Comparison of ENCODE assay signal across 14 cellular contexts in genomic region chr14:34710006-34710405, GRCh38. TPM values are rescaled to one million over a fixed set of nuclear protein-coding genes. Genes with fewer than 3 reads are reported as not detected.
DNase-seq lines count a peak whose midpoint lies in the region; ATAC-seq, FAIRE-seq and TF ChIP-seq lines count a peak whose summit lies in the region.
"Had no signal": no experiment of that assay in that cellular context is flagged by ENCODE, and none has a peak within 500 bp of the region (broad histone marks: within the 10 kb centered on the region; RNA-seq: fewer than 3 reads in every experiment).

No MANE protein-coding gene starts in this region.

- H3K9me3 ChIP-seq in A549, result no peaks in the 10 kb centered on the region
- H3K9me3 ChIP-seq in pancreas, result no peaks in the 10 kb centered on the region
- no peaks in the 10 kb centered on the region for H3K9me3 ChIP-seq in upper lobe of right lung
- H3K9me3 ChIP-seq: MG63, thyroid gland had no signal

- TF ChIP-seq CTCF in A549 (IDR thresholded peaks at IDR 0.05) (no peak), HFFc6 (IDR thresholded peaks at IDR 0.05) (no peak), coronary artery (IDR thresholded peaks at IDR 0.05) (no peak), pancreas (IDR thresholded peaks at IDR 0.05) (no peak), RWPE1 (conservative IDR thresholded peaks at IDR 0.05; ENCODE audit: low read depth) (no peak), upper lobe of right lung (IDR thresholded peaks at IDR 0.05) (no peak)

- CTCF ChIA-PET in A549 (lab: Yijun Ruan, JAX), result interaction anchor here (0.6 to 3.1 kb wide), 3 partner anchors 12 to 37 kb away, joined by 3 to 25 read pairs (median 6); no protein-coding TSS in a partner anchor
- CTCF ChIA-PET in RWPE1 (lab: Yijun Ruan, JAX), result interaction anchor here (0.6 to 0.7 kb wide), 2 partner anchors 119 to 519 kb away, joined by 3 read pairs; no protein-coding TSS in a partner anchor

- peak overlapping the region; percentile 55 for H3K27ac Mint-ChIP-seq in HFFc6
- H3K27ac Mint-ChIP-seq: activated naive CD4-positive, alpha-beta T cell treated with anti-CD3 and anti-CD28 coated beads, Interleukin-2, amount 50 U/mL, for 24 hours; B cell had no signal

- peak overlapping the region; percentile 72; the same call in 2 of the 3 replicates for H3K4me2 ChIP-seq in A549

- H3K4me3 ChIP-seq in A549, result no peak overlapping the region
- peak overlapping the region; percentile 1 for H3K4me3 ChIP-seq in coronary artery
- no peak overlapping the region for H3K4me3 ChIP-seq in pancreas
- no peak overlapping the region for H3K4me3 ChIP-seq in upper lobe of right lung
- H3K4me3 ChIP-seq: lung, MG63, thyroid gland had no signal

- 97% methylated on average over 1 of the region's 1 CpG for WGBS in A549 (ENCODE audit: missing lambda C conversion rate)
- WGBS in pancreas, 2 donors, result 15% methylated on average over 1 of the region's 1 CpG

- peaks cover 26% of the 10 kb centered on the region for H3K36me3 Mint-ChIP-seq in HFFc6 (ENCODE audit: low read depth)
- H3K36me3 Mint-ChIP-seq: activated naive CD4-positive, alpha-beta T cell treated with anti-CD3 and anti-CD28 coated beads, Interleukin-2, amount 50 U/mL, for 24 hours had no signal

- H3K4me1 ChIP-seq in A549 (peaks cover 54% of the 10 kb centered on the region), pancreas (peaks cover 10 to 23% (median 18%) of the 10 kb centered on the region in 3 donors), upper lobe of right lung (peaks cover 10% of the 10 kb centered on the region)

- no peak for TF ChIP-seq EP300 in A549 (IDR thresholded peaks at IDR 0.05)

- H3K27me3 ChIP-seq in pancreas, result no peaks in the 10 kb centered on the region
- H3K27me3 ChIP-seq in upper lobe of right lung, result no peaks in the 10 kb centered on the region
- H3K27me3 ChIP-seq: MG63, thyroid gland had no signal

- no peak overlapping the region for H3K27ac ChIP-seq in A549
- H3K27ac ChIP-seq in coronary artery, result peak overlapping the region; percentile 65
- H3K27ac ChIP-seq in pancreas, result peak overlapping the region in 2 of 4 donors; percentile 39 to 43
- H3K27ac ChIP-seq in RWPE1, result no peak overlapping the region
- H3K27ac ChIP-seq in upper lobe of right lung, result no peak overlapping the region
- H3K27ac ChIP-seq: thyroid gland had no signal

- TF ChIP-seq RAD21 in A549 (conservative IDR thresholded peaks at IDR 0.05 in 1 of 2, IDR thresholded peaks at IDR 0.05 in 1 of 2), result no peak

- intact Hi-C loops in pancreas (cut with DNase I), result no loop called here
- intact Hi-C loops in upper lobe of right lung (cut with DNase I), result no loop called here

- DNase-seq in A549 (ENCODE audit: low read depth in 1 of 2, low spot score in 1 of 2) (no peak), HFFc6 (no peak), coronary artery (ENCODE audit: low spot score) (no peak), pancreas (no peak), RWPE1 (ENCODE audit: low spot score) (no peak), upper lobe of right lung (no peak), frontal cortex (ENCODE audit: low spot score in 2 of 2) (no peak)
- DNase-seq: MG63, nucleus accumbens, thyroid gland had no signal

- peaks cover 56% of the 10 kb centered on the region for H3K4me1 Mint-ChIP-seq in HFFc6 (ENCODE audit: low read depth)

- H3K27me3 Mint-ChIP-seq in HFFc6 (ENCODE audit: insufficient read depth), result no peaks in the 10 kb centered on the region
- H3K27me3 Mint-ChIP-seq: activated naive CD4-positive, alpha-beta T cell treated with anti-CD3 and anti-CD28 coated beads, Interleukin-2, amount 50 U/mL, for 24 hours; B cell had no signal

- peak overlapping the region; percentile 91; the same call in 1 of the 2 replicates for H3K4me3 Mint-ChIP-seq in HFFc6
- H3K4me3 Mint-ChIP-seq: activated naive CD4-positive, alpha-beta T cell treated with anti-CD3 and anti-CD28 coated beads, Interleukin-2, amount 50 U/mL, for 24 hours; B cell had no signal

- no peaks in the 10 kb centered on the region for H3K9me3 Mint-ChIP-seq in HFFc6
- H3K9me3 Mint-ChIP-seq: activated naive CD4-positive, alpha-beta T cell treated with anti-CD3 and anti-CD28 coated beads, Interleukin-2, amount 50 U/mL, for 24 hours had no signal

- no peak for FAIRE-seq in A549 (lab: Jason Lieb, UNC)
- peak; percentile 34 for FAIRE-seq in pancreas (lab: Jason Lieb, UNC)
- FAIRE-seq in frontal cortex (lab: Jason Lieb, UNC), result no peak

- ATAC-seq in A549, result no peak
- no peak for ATAC-seq in pancreas
- no peak for ATAC-seq in GM21367 (IDR thresholded peaks at IDR 0.05; ENCODE audit: unreplicated experiment)
- ATAC-seq in upper lobe of right lung, result no peak

- POLR2A ChIA-PET in A549 (lab: Yijun Ruan, JAX), result interaction anchor here (0.6 to 3.0 kb wide), 4 partner anchors 9 to 28 kb away, joined by 3 to 10 read pairs (median 6); no protein-coding TSS in a partner anchor
- POLR2A ChIA-PET in RWPE1 (lab: Yijun Ruan, JAX; ENCODE audit: low non-redundant PET), result no interaction called here

- TF ChIP-seq POLR2A in A549 (IDR thresholded peaks at IDR 0.05; ENCODE audit: low read length), result no peak

- H3K36me3 ChIP-seq in pancreas, result peaks cover 0 to 5% (median 0%) of the 10 kb centered on the region in 3 donors
- H3K36me3 ChIP-seq in upper lobe of right lung, result peaks cover 14% of the 10 kb centered on the region
- H3K36me3 ChIP-seq: thyroid gland had no signal

TF ChIP-seq in A549, 52 proteins besides CTCF, POLR2A, EP300 and RAD21:
- TF ChIP-seq CEBPB (IDR thresholded peaks at IDR 0.05) (no peak), E2F6 (IDR thresholded peaks at IDR 0.05; ENCODE audit: borderline replicate concordance, low read depth) (no peak), BHLHE40 (IDR thresholded peaks at IDR 0.05; ENCODE audit: low read depth, low read length) (no peak), HOXB5 (CRISPR knock-in tag; IDR thresholded peaks at IDR 0.05) (no peak), ZNF302 (CRISPR knock-in tag; IDR thresholded peaks at IDR 0.05) (no peak), ZFP36 (IDR thresholded peaks at IDR 0.05; ENCODE audit: borderline replicate concordance, partially characterized antibody) (no peak), PBX3 (IDR thresholded peaks at IDR 0.05) (no peak), ESRRA (IDR thresholded peaks at IDR 0.05; ENCODE audit: borderline replicate concordance, low read length) (no peak), ELK1 (IDR thresholded peaks at IDR 0.05; ENCODE audit: low read depth, low read length) (no peak), MAZ (IDR thresholded peaks at IDR 0.05; ENCODE audit: borderline replicate concordance, low read depth, low read length) (no peak), ZC3H11A (IDR thresholded peaks at IDR 0.05) (no peak), FOSL2 (IDR thresholded peaks at IDR 0.05) (no peak), FOSL2 (CRISPR knock-in tag; IDR thresholded peaks at IDR 0.05) (no peak), ZSCAN20 (CRISPR knock-in tag; IDR thresholded peaks at IDR 0.05) (no peak), JUN (IDR thresholded peaks at IDR 0.05) (no peak), RCOR1 (IDR thresholded peaks at IDR 0.05; ENCODE audit: low read depth, low read length) (no peak), TP53 (CRISPR knock-in tag; IDR thresholded peaks at IDR 0.05) (no peak)
TF ChIP-seq in A549: peak in this region for 0.

RNA-seq across cellular contexts. Expression of gene CFL2, which starts 4.4 kb away (rescaled TPM):
- polyA plus RNA-seq in A549 (2011; rRNA removed), result 144 and 167 TPM in 2 replicates
- 29.1 and 30.7 TPM in 2 replicates for polyA plus RNA-seq in A549 (2012; cell fraction: cytosol; rRNA removed)
- polyA plus RNA-seq in A549 (2012; cell fraction: nucleus; rRNA removed), result 7.2 and 13.0 TPM in 2 replicates
- polyA plus RNA-seq in A549 (2017; fragmentation: RNase III; extraction: RNeasy Plus Mini Kit Qiagen cat#74134 plus additional on column Dnase treatment), result 105 to 116 TPM (median 105 TPM) in 3 replicates
- 33.0 and 37.8 TPM in 2 replicates for polyA minus RNA-seq in A549 (2011; rRNA and poly(A)+ RNA removed)
- 100 to 1,000 TPM; 223 to 307 (median 268) TPM for total RNA-seq in HFFc6 (2021; fragmentation: NEBNext Ultra II Directional; extraction: Animal tissue kit (Norgen Biotek cat#: 25700))
- 10 to 100 TPM in 3 of 6 donors, 1 to 10 TPM in 3; 5.1 to 12.7 (median 9.3) TPM for total RNA-seq in pancreas
- polyA plus RNA-seq in pancreas, result 10 to 100 TPM in 1 of 2 donors, 1 to 10 TPM in 1; 7.4 to 11.7 TPM
- total RNA-seq in upper lobe of right lung, result 56.5 TPM
- 43.2 TPM for total RNA-seq in frontal cortex

Comparison
In these comparisons a context has a peak if more than half of its experiments do, and no peak if none do; other contexts are left out.
1. H3K27ac ChIP-seq: peak in coronary artery (2 of 2); none in A549 (0 of 2), RWPE1 (single experiment) and upper lobe of right lung (single experiment).